Comparison of ENCODE assay signal across 16 cellular contexts in genomic region chr5:65978251-65978650, GRCh38. TPM values are rescaled to one million over a fixed set of nuclear protein-coding genes. Genes with fewer than 3 reads are reported as not detected.
DNase-seq lines count a peak whose midpoint lies in the region; ATAC-seq lines count a peak whose summit lies in the region.
"Had no signal": no experiment of that assay in that cellular context is flagged by ENCODE, and none has a peak within 500 bp of the region (broad histone marks: within the 10 kb centered on the region; RNA-seq: fewer than 3 reads in every experiment).

No MANE protein-coding gene starts in this region.

- H3K36me3 Mint-ChIP-seq in activated T-cell treated with anti-CD3 and anti-CD28 coated beads, Interleukin-2, amount 50 U/mL, for 72 hours (ENCODE audit: insufficient read depth in 2 of 2): peaks cover 6 to 22% of the 10 kb centered on the region in 2 donors
- peaks cover 15% of the 10 kb centered on the region for H3K36me3 Mint-ChIP-seq in activated T-helper 17 cell treated with anti-CD3 and anti-CD28 coated beads, Interleukin-2, amount 50 U/mL, for 72 hours (ENCODE audit: low read depth)
- H3K36me3 Mint-ChIP-seq in immature natural killer cell: peaks cover 0 to 4% (median 0%) of the 10 kb centered on the region in 3 donors

- DNase-seq in activated T-cell treated with anti-CD3 and anti-CD28 coated beads, Interleukin-2, amount 50 U/mL, for 72 hours: no peak
- DNase-seq in activated T-cell treated with anti-CD3 and anti-CD28 coated beads for 4 hours: no peak
- DNase-seq in immature natural killer cell: no peak
- no peak for DNase-seq in foreskin melanocyte
- no peak for DNase-seq in GM19240 (ENCODE audit: insufficient read length, low spot score)
- DNase-seq in LoVo (ENCODE audit: low spot score): no peak
- DNase-seq: COR-L47, DMS 273 treated with DMSO at 0.1 percent for 48 hours, DND-41, NCI-H1105 treated with DMSO at 0.1 percent for 48 hours, NCI-H1694, NCI-H2081 treated with DMSO at 0.1 percent for 48 hours, Peyer's patch had no signal

- no peak overlapping the region for H3K4me3 Mint-ChIP-seq in activated T-cell treated with anti-CD3 and anti-CD28 coated beads, Interleukin-2, amount 50 U/mL, for 72 hours
- no peak overlapping the region for H3K4me3 Mint-ChIP-seq in activated T-helper 17 cell treated with anti-CD3 and anti-CD28 coated beads, Interleukin-2, amount 50 U/mL, for 72 hours
- H3K4me3 Mint-ChIP-seq in immature natural killer cell: no peak overlapping the region
- H3K4me3 Mint-ChIP-seq: B cell had no signal

- H3K27ac Mint-ChIP-seq in activated T-cell treated with anti-CD3 and anti-CD28 coated beads, Interleukin-2, amount 50 U/mL, for 72 hours: peak overlapping the region; percentile 69
- peak overlapping the region; percentile 4 for H3K27ac Mint-ChIP-seq in activated T-helper 17 cell treated with anti-CD3 and anti-CD28 coated beads, Interleukin-2, amount 50 U/mL, for 72 hours
- H3K27ac Mint-ChIP-seq in immature natural killer cell: peak overlapping the region in 5 of 6 donors; percentile 5 to 66 (median 17)
- H3K27ac Mint-ChIP-seq: B cell had no signal

- peaks cover 41% of the 10 kb centered on the region for H3K4me1 Mint-ChIP-seq in activated T-cell treated with anti-CD3 and anti-CD28 coated beads, Interleukin-2, amount 50 U/mL, for 72 hours (ENCODE audit: low read depth)
- H3K4me1 Mint-ChIP-seq in activated T-helper 17 cell treated with anti-CD3 and anti-CD28 coated beads, Interleukin-2, amount 50 U/mL, for 72 hours: peaks cover 44% of the 10 kb centered on the region
- H3K4me1 Mint-ChIP-seq in immature natural killer cell: peaks cover 76 to 83% of the 10 kb centered on the region in 2 donors

- no peaks in the 10 kb centered on the region for H3K27me3 Mint-ChIP-seq in activated T-cell treated with anti-CD3 and anti-CD28 coated beads, Interleukin-2, amount 50 U/mL, for 72 hours (ENCODE audit: low read depth)
- H3K27me3 Mint-ChIP-seq in activated T-helper 17 cell treated with anti-CD3 and anti-CD28 coated beads, Interleukin-2, amount 50 U/mL, for 72 hours: no peaks in the 10 kb centered on the region
- H3K27me3 Mint-ChIP-seq in immature natural killer cell (ENCODE audit: low read depth in 3 of 3): peaks cover 0 to 5% (median 0%) of the 10 kb centered on the region in 3 donors
- H3K27me3 Mint-ChIP-seq: B cell had no signal

- ATAC-seq in activated T-cell treated with anti-CD3 and anti-CD28 coated beads, Interleukin-2, amount 50 U/mL, for 72 hours (replicated peaks in 1 of 2): no peak
- no peak for ATAC-seq in activated T-helper 17 cell treated with anti-CD3 and anti-CD28 coated beads, Interleukin-2, amount 50 U/mL, for 72 hours (replicated peaks)
- ATAC-seq in HG02571 (IDR thresholded peaks at IDR 0.05; ENCODE audit: unreplicated experiment): no peak

- H3K9me3 Mint-ChIP-seq in activated T-cell treated with anti-CD3 and anti-CD28 coated beads, Interleukin-2, amount 50 U/mL, for 72 hours: peaks cover 4% of the 10 kb centered on the region in 2 donors
- H3K9me3 Mint-ChIP-seq in activated T-helper 17 cell treated with anti-CD3 and anti-CD28 coated beads, Interleukin-2, amount 50 U/mL, for 72 hours: no peaks in the 10 kb centered on the region
- H3K9me3 Mint-ChIP-seq in immature natural killer cell: peaks cover 0 to 2% (median 0%) of the 10 kb centered on the region in 6 donors

RNA-seq across cellular contexts. Expression of gene ERBIN, which starts 51.9 kb away (rescaled TPM):
- total RNA-seq in activated T-cell treated with anti-CD3 and anti-CD28 coated beads, Interleukin-2, amount 50 U/mL, for 72 hours: 10 to 100 TPM; 63.6 to 64.4 TPM
- total RNA-seq in activated T-helper 17 cell treated with anti-CD3 and anti-CD28 coated beads, Interleukin-2, amount 50 U/mL, for 72 hours: 10 to 100 TPM; 40.0 to 43.9 TPM
- 10 to 100 TPM; 38.3 to 75.1 (median 40.6) TPM for polyA plus RNA-seq in immature natural killer cell

Comparison
In these comparisons a context has a peak if more than half of its experiments do, and no peak if none do; other contexts are left out.
1. H3K27ac Mint-ChIP-seq: peak in every context shown above with its lines; median percentile 69 in activated T-cell treated with anti-CD3 and anti-CD28 coated beads, Interleukin-2, amount 50 U/mL, for 72 hours; 17 in immature natural killer cell; 4 in activated T-helper 17 cell treated with anti-CD3 and anti-CD28 coated beads, Interleukin-2, amount 50 U/mL, for 72 hours.